Comparison of ENCODE assay signal across 11 cellular contexts in genomic region chr12:115440438-115440837, GRCh38.
DNase-seq lines count a peak whose midpoint lies in the region; ATAC-seq and TF ChIP-seq lines count a peak whose summit lies in the region.
"Had no signal": no experiment of that assay in that cellular context is flagged by ENCODE, and none has a peak within 500 bp of the region (broad histone marks: within the 10 kb centered on the region; RNA-seq: fewer than 3 reads in every experiment).

No MANE protein-coding gene starts in this region.

- intact Hi-C loops in natural killer cell (cut with micrococcal nuclease) = no loop called here

- H3K9me3 ChIP-seq in trophoblast cell (ENCODE audit: insufficient read depth, low read depth, low read length) = peaks cover 3% of the 10 kb centered on the region
- no peaks in the 10 kb centered on the region for H3K9me3 ChIP-seq in CD8-positive, alpha-beta memory T cell (ENCODE audit: low read length)
- H3K9me3 ChIP-seq: prostate gland had no signal

- no peak overlapping the region for H3K4me3 Mint-ChIP-seq in CD8-positive, alpha-beta memory T cell
- no peak overlapping the region for H3K4me3 Mint-ChIP-seq in natural killer cell

- DNase-seq in Daoy (ENCODE audit: low read depth) = peak; percentile 95
- peak; percentile 46 for DNase-seq in OCI-M1 (lab: John Stamatoyannopoulos, UW)
- peak; percentile 39 for DNase-seq in epithelial cell of esophagus (ENCODE audit: low read depth)
- peak; percentile 11 to 41 for DNase-seq in trophoblast cell
- no peak for DNase-seq in CD8-positive, alpha-beta memory T cell
- no peak for DNase-seq in natural killer cell
- DNase-seq: DMS 273 treated with DMSO at 0.1 percent for 48 hours had no signal

- H2BK5ac ChIP-seq in trophoblast cell (ENCODE audit: low read depth, low read length, poor library complexity) = no peak overlapping the region

- no peak overlapping the region for H3K4me2 ChIP-seq in trophoblast cell (ENCODE audit: low read length)

- H4K12ac ChIP-seq in trophoblast cell (ENCODE audit: low read depth, low read length) = no peak overlapping the region

- no peaks in the 10 kb centered on the region for H3K27me3 ChIP-seq in trophoblast cell (ENCODE audit: insufficient read depth, low read length)
- no peaks in the 10 kb centered on the region for H3K27me3 ChIP-seq in CD8-positive, alpha-beta memory T cell (ENCODE audit: insufficient read depth, low read length, poor library complexity, severe bottlenecking)

- H3K4ac ChIP-seq in trophoblast cell (ENCODE audit: low read depth, low read length) = no peak overlapping the region

- no peak for TF ChIP-seq CTCF in epithelial cell of esophagus (IDR thresholded peaks at IDR 0.05; ENCODE audit: insufficient read depth, low read depth, low read length, missing control alignments)
- no peak for TF ChIP-seq CTCF in natural killer cell (IDR thresholded peaks at IDR 0.05)

- no peaks in the 10 kb centered on the region for H3K79me2 ChIP-seq in trophoblast cell (ENCODE audit: control insufficient read depth, insufficient read depth, low read length, poor library complexity)

- H2AK5ac ChIP-seq in trophoblast cell (ENCODE audit: low read length) = no peak overlapping the region

- H2BK120ac ChIP-seq in trophoblast cell (ENCODE audit: insufficient read depth, low read length, poor library complexity) = no peak overlapping the region

- no peak overlapping the region for H3K18ac ChIP-seq in trophoblast cell (ENCODE audit: low read length)

- H3K9me3 Mint-ChIP-seq in CD8-positive, alpha-beta memory T cell = peaks cover 2 to 9% (median 3%) of the 10 kb centered on the region in 5 donors
- peaks cover 0 to 4% of the 10 kb centered on the region in 2 donors for H3K9me3 Mint-ChIP-seq in natural killer cell

- H3K27me3 Mint-ChIP-seq in CD8-positive, alpha-beta memory T cell = no peaks in the 10 kb centered on the region
- H3K27me3 Mint-ChIP-seq in natural killer cell (ENCODE audit: low read depth in 2 of 2) = no peaks in the 10 kb centered on the region

- no peaks in the 10 kb centered on the region for H3K4me1 Mint-ChIP-seq in CD8-positive, alpha-beta memory T cell
- no peaks in the 10 kb centered on the region for H3K4me1 Mint-ChIP-seq in natural killer cell

- POLR2A ChIA-PET in CD8-positive, alpha-beta memory T cell (lab: Charles Lee) = no interaction called here

- peaks cover 3 to 5% of the 10 kb centered on the region in 2 experiments for H3K4me1 ChIP-seq in trophoblast cell (ENCODE audit: control insufficient read depth in 1 of 2, insufficient read depth in 2 of 2, low read length in 2 of 2)
- no peaks in the 10 kb centered on the region for H3K4me1 ChIP-seq in CD8-positive, alpha-beta memory T cell (ENCODE audit: insufficient read depth, low read length)
- H3K4me1 ChIP-seq: prostate gland had no signal

- H2BK12ac ChIP-seq in trophoblast cell (ENCODE audit: low read length) = no peak overlapping the region

- H3K79me1 ChIP-seq in trophoblast cell (ENCODE audit: low read length) = no peaks in the 10 kb centered on the region

- CTCF ChIA-PET in CD8-positive, alpha-beta memory T cell (lab: Charles Lee) = no interaction called here

- no peak overlapping the region for H3K14ac ChIP-seq in trophoblast cell (ENCODE audit: low read length)

- no peak overlapping the region for H3K23ac ChIP-seq in trophoblast cell (ENCODE audit: low read length)

- WGBS in trophoblast cell (ENCODE audit: extremely low coverage, insufficient coverage, insufficient read length) = no CpG with 5 or more reads among the region's 3 CpGs

- H3K27ac Mint-ChIP-seq in CD8-positive, alpha-beta memory T cell = no peak overlapping the region
- no peak overlapping the region for H3K27ac Mint-ChIP-seq in natural killer cell
- H3K27ac Mint-ChIP-seq: activated naive CD4-positive, alpha-beta T cell treated with anti-CD3 and anti-CD28 coated beads, Interleukin-2, amount 50 U/mL, for 72 hours had no signal

- H2AFZ ChIP-seq in trophoblast cell (ENCODE audit: insufficient read depth, low read length, poor library complexity) = no peak overlapping the region

- ATAC-seq in GM18858 (IDR thresholded peaks at IDR 0.05; ENCODE audit: unreplicated experiment) (no peak), natural killer cell (no peak), HG02588 (IDR thresholded peaks at IDR 0.05; ENCODE audit: unreplicated experiment) (no peak)
- ATAC-seq: activated naive CD4-positive, alpha-beta T cell treated with anti-CD3 and anti-CD28 coated beads, Interleukin-2, amount 50 U/mL, for 72 hours had no signal

- no peak overlapping the region for H3K27ac ChIP-seq in trophoblast cell (ENCODE audit: low read depth, low read length)
- no peak overlapping the region for H3K27ac ChIP-seq in CD8-positive, alpha-beta memory T cell (ENCODE audit: low read depth, low read length)
- H3K27ac ChIP-seq: prostate gland had no signal

- no peak overlapping the region for H4K91ac ChIP-seq in trophoblast cell (ENCODE audit: low read depth, low read length)

- H3K9ac ChIP-seq in trophoblast cell (ENCODE audit: low read length) = no peak overlapping the region

- H3K36me3 ChIP-seq in trophoblast cell (ENCODE audit: control insufficient read depth in 1 of 2, insufficient read depth in 2 of 2, low read length in 2 of 2) = no peaks in the 10 kb centered on the region
- no peaks in the 10 kb centered on the region for H3K36me3 ChIP-seq in CD8-positive, alpha-beta memory T cell (ENCODE audit: insufficient read depth, low read length)
- H3K36me3 ChIP-seq: prostate gland had no signal

- no peak overlapping the region for H4K8ac ChIP-seq in trophoblast cell (ENCODE audit: low read depth, low read length)

- no peak overlapping the region for H3K4me3 ChIP-seq in epithelial cell of esophagus (ENCODE audit: low read length)
- no peak overlapping the region for H3K4me3 ChIP-seq in trophoblast cell (ENCODE audit: low read depth, low read length)
- no peak overlapping the region for H3K4me3 ChIP-seq in CD8-positive, alpha-beta memory T cell (ENCODE audit: low read length)
- H3K4me3 ChIP-seq: prostate gland had no signal

- H3K36me3 Mint-ChIP-seq in CD8-positive, alpha-beta memory T cell = no peaks in the 10 kb centered on the region
- H3K36me3 Mint-ChIP-seq in natural killer cell = no peaks in the 10 kb centered on the region
- H3K36me3 Mint-ChIP-seq: activated naive CD4-positive, alpha-beta T cell treated with anti-CD3 and anti-CD28 coated beads, Interleukin-2, amount 50 U/mL, for 72 hours had no signal

Comparison
In these comparisons a context has a peak if more than half of its experiments do, and no peak if none do; other contexts are left out.
1. DNase-seq: peak in Daoy (single experiment), OCI-M1 (single experiment), epithelial cell of esophagus (single experiment) and trophoblast cell (2 of 2); none in CD8-positive, alpha-beta memory T cell (0 of 5) and natural killer cell (single experiment).